Comparison of ENCODE assay signal across 21 cellular contexts in genomic region chr12:24919346-24920001, GRCh38. TPM values are rescaled to one million over a fixed set of nuclear protein-coding genes. Genes with fewer than 3 reads are reported as not detected.
DNase-seq lines count a peak whose midpoint lies in the region; ATAC-seq and TF ChIP-seq lines count a peak whose summit lies in the region.
"Had no signal": no experiment of that assay in that cellular context is flagged by ENCODE, and none has a peak within 500 bp of the region (broad histone marks: within the 10 kb centered on the region; RNA-seq: fewer than 3 reads in every experiment).

No MANE protein-coding gene starts in this region.

- intact Hi-C loops in activated CD4-positive, alpha-beta T cell treated with anti-CD3 and anti-CD28 coated beads for 36 hours (cut with DNase I, micrococcal nuclease), result loop anchor here (1.0 to 5.0 kb wide), 4 partner anchors 18 to 133 kb away; a partner anchor contains a TSS

- peaks cover 11% of the 10 kb centered on the region for H3K27me3 Mint-ChIP-seq in activated CD4-positive, alpha-beta T cell treated with anti-CD3 and anti-CD28 coated beads for 36 hours
- no peaks in the 10 kb centered on the region for H3K27me3 Mint-ChIP-seq in activated CD4-positive, alpha-beta T cell treated with anti-CD3 and anti-CD28 coated beads, Interleukin-2, amount 10 ng/mL, durations not matched to agents 7 days and 5 days
- peaks cover 13% of the 10 kb centered on the region for H3K27me3 Mint-ChIP-seq in activated naive CD8-positive, alpha-beta T cell treated with anti-CD3 and anti-CD28 coated beads for 36 hours
- H3K27me3 Mint-ChIP-seq: IgD-negative memory B cell had no signal

- peak; percentile 73 for DNase-seq in activated CD4-positive, alpha-beta T cell treated with anti-CD3 and anti-CD28 coated beads for 36 hours
- no peak for DNase-seq in activated CD4-positive, alpha-beta T cell treated with anti-CD3 and anti-CD28 coated beads, Interleukin-2, amount 10 ng/mL, durations not matched to agents 7 days and 5 days
- peak; percentile 92 for DNase-seq in NCI-H82 (lab: John Stamatoyannopoulos, UW)
- DNase-seq in activated naive CD8-positive, alpha-beta T cell treated with anti-CD3 and anti-CD28 coated beads for 36 hours, result peak; percentile 53
- peak; percentile 20 for DNase-seq in stimulated activated CD4-positive, alpha-beta T cell treated with anti-CD3 and anti-CD28 coated beads, Interleukin-4, amount 100 ng/mL, for 1 hour
- no peak for DNase-seq in GM13976 (ENCODE audit: low spot score)
- DNase-seq in NCI-H510A (lab: John Stamatoyannopoulos, UW), result no peak
- DNase-seq: amniotic stem cell; Calu3; caudate nucleus; EL; NCI-H1694; NCI-H345; NK-92 treated with Interleukin-12 subunit alpha and Interleukin-12 subunit beta, amount 100 ng/mL, for 24 hours; SK-N-SH; thyroid gland had no signal

- CTCF ChIA-PET in activated CD4-positive, alpha-beta T cell treated with anti-CD3 and anti-CD28 coated beads for 36 hours (lab: Charles Lee), result interaction anchor here (0.7 to 1.8 kb wide), 6 partner anchors 11 to 143 kb away, joined by 3 to 8 read pairs (median 4); no protein-coding TSS in a partner anchor
- CTCF ChIA-PET in activated CD4-positive, alpha-beta T cell treated with anti-CD3 and anti-CD28 coated beads, Interleukin-2, amount 10 ng/mL, durations not matched to agents 7 days and 5 days (lab: Charles Lee), result interaction anchor here (0.6 to 1.3 kb wide), 2 partner anchors 11 to 74 kb away, joined by 4 to 5 read pairs; no protein-coding TSS in a partner anchor

- H3K9me3 Mint-ChIP-seq in activated CD4-positive, alpha-beta T cell treated with anti-CD3 and anti-CD28 coated beads for 36 hours (ENCODE audit: low read depth), result no peaks in the 10 kb centered on the region
- H3K9me3 Mint-ChIP-seq in activated CD4-positive, alpha-beta T cell treated with anti-CD3 and anti-CD28 coated beads, Interleukin-2, amount 10 ng/mL, durations not matched to agents 7 days and 5 days, result peaks cover 5% of the 10 kb centered on the region
- peaks cover 7% of the 10 kb centered on the region for H3K9me3 Mint-ChIP-seq in activated naive CD8-positive, alpha-beta T cell treated with anti-CD3 and anti-CD28 coated beads for 36 hours
- H3K9me3 Mint-ChIP-seq: IgD-negative memory B cell had no signal

- H3K36me3 Mint-ChIP-seq in activated CD4-positive, alpha-beta T cell treated with anti-CD3 and anti-CD28 coated beads for 36 hours (ENCODE audit: low read depth), result no peaks in the 10 kb centered on the region
- H3K36me3 Mint-ChIP-seq in activated CD4-positive, alpha-beta T cell treated with anti-CD3 and anti-CD28 coated beads, Interleukin-2, amount 10 ng/mL, durations not matched to agents 7 days and 5 days (ENCODE audit: low read depth), result peaks cover 2% of the 10 kb centered on the region
- H3K36me3 Mint-ChIP-seq in activated naive CD8-positive, alpha-beta T cell treated with anti-CD3 and anti-CD28 coated beads for 36 hours, result peaks cover 26% of the 10 kb centered on the region
- H3K36me3 Mint-ChIP-seq: IgD-negative memory B cell had no signal

- H3K27ac Mint-ChIP-seq in activated CD4-positive, alpha-beta T cell treated with anti-CD3 and anti-CD28 coated beads for 36 hours, result no peak overlapping the region
- no peak overlapping the region for H3K27ac Mint-ChIP-seq in activated CD4-positive, alpha-beta T cell treated with anti-CD3 and anti-CD28 coated beads, Interleukin-2, amount 10 ng/mL, durations not matched to agents 7 days and 5 days
- H3K27ac Mint-ChIP-seq in activated naive CD8-positive, alpha-beta T cell treated with anti-CD3 and anti-CD28 coated beads for 36 hours, result peak overlapping the region; percentile 48
- H3K27ac Mint-ChIP-seq: IgD-negative memory B cell had no signal

- peaks cover 41% of the 10 kb centered on the region for H3K4me1 Mint-ChIP-seq in activated CD4-positive, alpha-beta T cell treated with anti-CD3 and anti-CD28 coated beads for 36 hours
- peaks cover 11% of the 10 kb centered on the region for H3K4me1 Mint-ChIP-seq in activated CD4-positive, alpha-beta T cell treated with anti-CD3 and anti-CD28 coated beads, Interleukin-2, amount 10 ng/mL, durations not matched to agents 7 days and 5 days
- peaks cover 39% of the 10 kb centered on the region for H3K4me1 Mint-ChIP-seq in activated naive CD8-positive, alpha-beta T cell treated with anti-CD3 and anti-CD28 coated beads for 36 hours
- H3K4me1 Mint-ChIP-seq: IgD-negative memory B cell had no signal

- POLR2A ChIA-PET in activated CD4-positive, alpha-beta T cell treated with anti-CD3 and anti-CD28 coated beads for 36 hours (lab: Charles Lee), result interaction anchor here (0.6 to 1.8 kb wide), 5 partner anchors 18 to 278 kb away, joined by 3 to 9 read pairs (median 5); no protein-coding TSS in a partner anchor
- POLR2A ChIA-PET in activated CD4-positive, alpha-beta T cell treated with anti-CD3 and anti-CD28 coated beads, Interleukin-2, amount 10 ng/mL, durations not matched to agents 7 days and 5 days (lab: Charles Lee), result no interaction called here

- no peak for TF ChIP-seq CTCF in GM13976 (IDR thresholded peaks at IDR 0.05; ENCODE audit: borderline replicate concordance, control extremely low read depth, extremely low read depth, insufficient read depth, missing control alignments)

- in situ Hi-C loops in GM13976 (cut with MboI; ENCODE audit: low sequenced_read_pairs, unreplicated experiment), result no loop called here

- H3K4me3 Mint-ChIP-seq in activated CD4-positive, alpha-beta T cell treated with anti-CD3 and anti-CD28 coated beads for 36 hours, result no peak overlapping the region
- H3K4me3 Mint-ChIP-seq in activated CD4-positive, alpha-beta T cell treated with anti-CD3 and anti-CD28 coated beads, Interleukin-2, amount 10 ng/mL, durations not matched to agents 7 days and 5 days, result no peak overlapping the region
- no peak overlapping the region for H3K4me3 Mint-ChIP-seq in activated naive CD8-positive, alpha-beta T cell treated with anti-CD3 and anti-CD28 coated beads for 36 hours
- H3K4me3 Mint-ChIP-seq: IgD-negative memory B cell had no signal

- peak; percentile 81 for ATAC-seq in activated CD4-positive, alpha-beta T cell treated with anti-CD3 and anti-CD28 coated beads for 36 hours
- no peak for ATAC-seq in HG03565 (IDR thresholded peaks at IDR 0.05; ENCODE audit: unreplicated experiment)
- ATAC-seq: A549, esophagus mucosa, left lobe of liver had no signal

RNA-seq across cellular contexts. Expression of gene BCAT1, which starts 29.4 kb away (rescaled TPM):
- total RNA-seq in activated CD4-positive, alpha-beta T cell treated with anti-CD3 and anti-CD28 coated beads for 36 hours, result 10 to 100 TPM; 27.9 to 40.0 TPM
- total RNA-seq in activated CD4-positive, alpha-beta T cell treated with anti-CD3 and anti-CD28 coated beads, Interleukin-2, amount 10 ng/mL, durations not matched to agents 7 days and 5 days, result 1 to 10 TPM; 6.9 to 7.3 TPM
- total RNA-seq in activated naive CD8-positive, alpha-beta T cell treated with anti-CD3 and anti-CD28 coated beads for 36 hours, result 10 to 100 TPM; 58.7 to 59.6 TPM

Comparison
In these comparisons a context has a peak if more than half of its experiments do, and no peak if none do; other contexts are left out.
1. DNase-seq: peak in activated CD4-positive, alpha-beta T cell treated with anti-CD3 and anti-CD28 coated beads for 36 hours (single experiment), NCI-H82 (single experiment), activated naive CD8-positive, alpha-beta T cell treated with anti-CD3 and anti-CD28 coated beads for 36 hours (single experiment) and stimulated activated CD4-positive, alpha-beta T cell treated with anti-CD3 and anti-CD28 coated beads, Interleukin-4, amount 100 ng/mL, for 1 hour (single experiment); none in activated CD4-positive, alpha-beta T cell treated with anti-CD3 and anti-CD28 coated beads, Interleukin-2, amount 10 ng/mL, durations not matched to agents 7 days and 5 days (single experiment), GM13976 (single experiment) and NCI-H510A (single experiment).